ENCODE assay signal across 14 cellular contexts in the genomic region with DNA sequence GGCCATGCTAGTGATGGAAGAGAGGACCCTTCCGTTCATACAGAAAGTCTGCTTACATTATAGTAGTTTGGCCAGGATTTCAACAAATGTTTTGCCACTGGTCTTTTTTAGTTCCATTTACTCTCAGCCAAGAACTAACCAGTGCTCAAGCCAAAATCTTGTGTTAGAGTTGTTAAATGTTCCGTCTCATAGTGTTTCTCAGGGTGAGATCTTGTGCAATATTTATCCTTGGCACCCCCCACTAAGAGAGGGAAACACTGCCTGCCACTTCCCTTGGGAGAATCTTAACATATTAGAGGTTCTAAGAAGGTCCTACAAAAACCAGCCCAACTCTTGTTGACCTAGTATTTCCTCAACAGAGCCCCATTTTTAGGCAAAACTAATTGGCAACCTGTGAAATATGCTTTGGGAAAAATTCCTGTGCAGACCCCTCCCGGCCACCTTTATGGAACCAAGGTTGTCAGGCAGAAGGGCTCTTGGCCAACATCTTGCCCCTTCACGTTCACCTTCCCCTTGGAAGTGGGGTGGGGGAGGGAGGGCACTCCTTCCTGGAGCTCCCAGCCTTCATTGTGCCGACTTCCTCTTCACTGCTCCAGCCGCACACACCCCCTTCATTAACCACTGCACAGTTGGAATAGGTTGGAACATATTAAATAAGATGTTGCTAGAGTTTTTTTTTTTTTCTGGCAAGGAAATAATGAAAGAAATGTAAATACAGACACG.
DNase-seq lines count a peak whose midpoint lies in the region; ATAC-seq lines count a peak whose summit lies in the region.
"Had no signal": no experiment of that assay in that cellular context is flagged by ENCODE, and none has a peak within 500 bp of the region (broad histone marks: within the 10 kb centered on the region; RNA-seq: fewer than 3 reads in every experiment).

No MANE protein-coding gene starts in this region.

- DNase-seq in GM03348 (ENCODE audit: low spot score) = peak; percentile 29
- DNase-seq in cerebellar cortex (ENCODE audit: low spot score) = peak; percentile 4
- no peak for DNase-seq in left ventricle myocardium superior
- peak; percentile 18 for DNase-seq in smooth muscle cell of the brain vasculature (ENCODE audit: low read depth, low spot score)
- DNase-seq in HK-2 (ENCODE audit: unreplicated experiment) = no peak
- no peak for DNase-seq in activated T-cell treated with anti-CD3 and anti-CD28 coated beads, Interleukin-2, amount 50 U/mL, for 48 hours
- no peak for DNase-seq in central memory CD4-positive, alpha-beta T cell
- DNase-seq: activated CD4-positive, alpha-beta T cell treated with anti-CD3 and anti-CD28 coated beads, Interleukin-2, amount 50 U/mL, for 1 hour; activated T-cell treated with anti-CD3 and anti-CD28 coated beads, Interleukin-2, amount 50 U/mL, for 1 hour; HCEC 1CT; mesenchymal stem cell; NCI-H1092 treated with DMSO at 0.1 percent for 48 hours; NCI-H748 treated with DMSO at 0.1 percent for 48 hours; Peyer's patch had no signal

- intact Hi-C loops in left ventricle myocardium superior (cut with micrococcal nuclease) = no loop called here

- ATAC-seq in left ventricle myocardium superior = peak; percentile 85

Comparison
In these comparisons a context has a peak if more than half of its experiments do, and no peak if none do; other contexts are left out.
1. DNase-seq: peak in GM03348 (single experiment), cerebellar cortex (single experiment) and smooth muscle cell of the brain vasculature (single experiment); none in left ventricle myocardium superior (single experiment), HK-2 (single experiment), activated T-cell treated with anti-CD3 and anti-CD28 coated beads, Interleukin-2, amount 50 U/mL, for 48 hours (0 of 2) and central memory CD4-positive, alpha-beta T cell (single experiment).